In the genomic region with DNA sequence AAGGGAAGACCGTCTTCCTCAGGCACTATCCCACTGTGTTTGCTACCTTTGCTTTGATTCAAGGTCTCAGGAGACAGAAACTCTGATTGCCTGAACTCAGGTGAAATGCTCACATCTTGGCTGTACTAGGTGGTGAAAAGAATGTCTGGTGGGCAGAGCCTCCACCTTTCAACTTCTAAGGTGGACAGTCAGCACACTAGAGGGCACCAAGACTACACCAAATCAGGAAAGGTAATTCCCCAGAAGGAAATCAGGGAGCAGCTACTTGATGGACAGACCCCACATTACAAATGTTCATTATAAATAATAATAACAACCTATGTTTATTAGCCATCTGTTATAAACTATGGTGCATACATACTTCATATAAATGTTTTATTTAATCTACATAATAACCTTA, we compare ENCODE assay signal across 10 cellular contexts.
DNase-seq lines count a peak whose midpoint lies in the region; ATAC-seq and TF ChIP-seq lines count a peak whose summit lies in the region.
"Had no signal": no experiment of that assay in that cellular context is flagged by ENCODE, and none has a peak within 500 bp of the region (broad histone marks: within the 10 kb centered on the region; RNA-seq: fewer than 3 reads in every experiment).

No MANE protein-coding gene starts in this region.

- H3K9me3 ChIP-seq in testis, result no peaks in the 10 kb centered on the region

- no peaks in the 10 kb centered on the region for H3K4me1 ChIP-seq in testis

- no peaks in the 10 kb centered on the region for H3K9me3 Mint-ChIP-seq in activated CD4-positive, alpha-beta T cell treated with anti-CD3 and anti-CD28 coated beads, Interleukin-2, amount 10 ng/mL, durations not matched to agents 24 days and 14 days

- TF ChIP-seq CTCF in foreskin fibroblast (IDR thresholded peaks at IDR 0.05; ENCODE audit: low read depth, low read length) (no peak), testis (IDR thresholded peaks at IDR 0.05) (no peak)

- no peaks in the 10 kb centered on the region for H3K36me3 ChIP-seq in testis (ENCODE audit: low read depth, missing control alignments)

- no peak overlapping the region for H3K4me3 ChIP-seq in foreskin fibroblast (ENCODE audit: low read depth in 1 of 2, low read length in 2 of 2)
- no peak overlapping the region for H3K4me3 ChIP-seq in testis

- DNase-seq in NCI-H82 (lab: John Stamatoyannopoulos, UW), result peak; percentile 35
- DNase-seq in NCI-H82 treated with DMSO at 0.1 percent for 48 hours (lab: John Stamatoyannopoulos, UW; ENCODE audit: unreplicated experiment), result no peak
- peak; percentile 28 for DNase-seq in RKO (ENCODE audit: low spot score)
- peak; percentile 0 to 17 for DNase-seq in foreskin fibroblast
- DNase-seq in testis, result peak; percentile 16
- DNase-seq in activated CD4-positive, alpha-beta T cell treated with anti-CD3 and anti-CD28 coated beads, Interleukin-2, amount 10 ng/mL, durations not matched to agents 24 days and 14 days, result no peak
- DNase-seq: activated CD4-positive, CD25-positive, alpha-beta regulatory T cell had no signal

- no peaks in the 10 kb centered on the region for H3K27me3 ChIP-seq in testis

- no peak for TF ChIP-seq POLR2A in testis (IDR thresholded peaks at IDR 0.05)

- H3K4me1 Mint-ChIP-seq in activated CD4-positive, alpha-beta T cell treated with anti-CD3 and anti-CD28 coated beads, Interleukin-2, amount 10 ng/mL, durations not matched to agents 24 days and 14 days, result no peaks in the 10 kb centered on the region
- H3K4me1 Mint-ChIP-seq: B cell had no signal

- H3K27me3 Mint-ChIP-seq in activated CD4-positive, alpha-beta T cell treated with anti-CD3 and anti-CD28 coated beads, Interleukin-2, amount 10 ng/mL, durations not matched to agents 24 days and 14 days, result peaks cover 5% of the 10 kb centered on the region

- H3K27ac Mint-ChIP-seq in activated CD4-positive, alpha-beta T cell treated with anti-CD3 and anti-CD28 coated beads, Interleukin-2, amount 10 ng/mL, durations not matched to agents 24 days and 14 days, result no peak overlapping the region
- H3K27ac Mint-ChIP-seq: B cell had no signal

- no peak overlapping the region for H3K4me3 Mint-ChIP-seq in activated CD4-positive, alpha-beta T cell treated with anti-CD3 and anti-CD28 coated beads, Interleukin-2, amount 10 ng/mL, durations not matched to agents 24 days and 14 days
- H3K4me3 Mint-ChIP-seq: B cell had no signal

- H3K27ac ChIP-seq in testis, result no peak overlapping the region

- H3K36me3 Mint-ChIP-seq in activated CD4-positive, alpha-beta T cell treated with anti-CD3 and anti-CD28 coated beads, Interleukin-2, amount 10 ng/mL, durations not matched to agents 24 days and 14 days (ENCODE audit: low read depth), result no peaks in the 10 kb centered on the region

- intact Hi-C loops in testis (cut with DNase I; ENCODE audit: low total_unique reads), result no loop called here
- intact Hi-C loops in activated CD4-positive, alpha-beta T cell treated with anti-CD3 and anti-CD28 coated beads, Interleukin-2, amount 10 ng/mL, durations not matched to agents 24 days and 14 days (cut with micrococcal nuclease), result no loop called here

- ATAC-seq in HG02870 (IDR thresholded peaks at IDR 0.05; ENCODE audit: unreplicated experiment) (no peak), HG03025 (IDR thresholded peaks at IDR 0.05; ENCODE audit: low FRiP score, unreplicated experiment) (no peak)

- WGBS in testis, 2 donors, result 64 to 78% methylated on average over 1 of the region's 1 CpG

Comparison
In these comparisons a context has a peak if more than half of its experiments do, and no peak if none do; other contexts are left out.
1. DNase-seq: peak in NCI-H82 (single experiment), RKO (single experiment), foreskin fibroblast (2 of 2) and testis (single experiment); none in NCI-H82 treated with DMSO at 0.1 percent for 48 hours (single experiment) and activated CD4-positive, alpha-beta T cell treated with anti-CD3 and anti-CD28 coated beads, Interleukin-2, amount 10 ng/mL, durations not matched to agents 24 days and 14 days (single experiment).